20 cellular contexts compared by ENCODE assay signal in the genomic region with DNA sequence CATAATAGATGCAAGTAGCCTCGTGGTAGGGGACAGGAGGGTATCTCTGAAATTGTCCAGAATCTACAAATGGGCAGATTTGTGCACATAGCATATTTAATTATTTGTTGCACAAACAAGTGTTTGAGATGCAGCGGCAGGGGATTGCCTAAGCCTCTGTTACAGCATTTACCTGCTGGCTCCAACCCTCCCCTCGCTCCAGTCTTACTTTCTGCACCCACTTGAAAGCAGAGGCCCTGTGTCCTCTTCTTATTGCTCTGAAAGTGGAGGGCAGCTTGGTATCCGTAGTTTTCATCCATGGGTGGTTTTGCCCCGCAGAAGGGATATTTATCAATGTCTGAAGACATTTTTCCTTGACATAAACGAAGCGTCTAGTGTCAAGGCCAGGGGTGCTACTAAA.
DNase-seq lines count a peak whose midpoint lies in the region; ATAC-seq and TF ChIP-seq lines count a peak whose summit lies in the region.
"Had no signal": no experiment of that assay in that cellular context is flagged by ENCODE, and none has a peak within 500 bp of the region (broad histone marks: within the 10 kb centered on the region; RNA-seq: fewer than 3 reads in every experiment).

No MANE protein-coding gene starts in this region.

- H3K4me1 ChIP-seq in PC-9 (replicated peaks; ENCODE audit: insufficient read depth) (peaks cover 69% of the 10 kb centered on the region), duodenal mucosa (ENCODE audit: control insufficient read depth in 1 of 2, insufficient read depth in 2 of 2, low read length in 2 of 2) (peaks cover 53 to 55% of the 10 kb centered on the region in 2 donors), neutrophil (ENCODE audit: control insufficient read depth in 1 of 2, insufficient read depth in 1 of 2, low read depth in 1 of 2, low read length in 1 of 2) (peaks cover 11 to 18% of the 10 kb centered on the region in 2 experiments), GM23248 (ENCODE audit: insufficient read depth) (no peaks in the 10 kb centered on the region)

- POLR2A ChIA-PET in PC-9 (lab: Charles Lee; ENCODE audit: unreplicated experiment), result interaction anchor here (0.5 kb wide), 1 partner anchor 57 kb away, joined by 17 read pairs; no protein-coding TSS in a partner anchor

- ATAC-seq in HG03565 (IDR thresholded peaks at IDR 0.05; ENCODE audit: unreplicated experiment), result no peak
- ATAC-seq: SK-N-SH treated with all-trans-retinoic acid at 6 μM for 48 hours had no signal

- H3K79me2 ChIP-seq in PC-9 (ENCODE audit: low read depth) (0 out of 2 replicates have a peak, but pooled peaks cover 5% of the 10 kb centered on the region), GM23248 (ENCODE audit: insufficient read depth) (no peaks in the 10 kb centered on the region)

- no peak overlapping the region for H3K9ac ChIP-seq in duodenal mucosa (ENCODE audit: low read depth in 1 of 2, low read length in 2 of 2)
- no peak overlapping the region for H3K9ac ChIP-seq in GM23248

- H3K4me3 ChIP-seq in PC-9 (peak overlapping the region; percentile 17; the same call in 1 of the 2 replicates), duodenal mucosa (ENCODE audit: low read depth in 1 of 2, low read length in 2 of 2) (peak overlapping the region in 1 of 2 donors; percentile 18), neutrophil (ENCODE audit: low read depth in 1 of 2, low read length in 1 of 2) (no peak overlapping the region), GM23248 (no peak overlapping the region)

- DNase-seq in PC-9, result no peak
- DNase-seq in SIG-M5 (lab: John Stamatoyannopoulos, UW), result no peak
- DNase-seq in stimulated activated CD4-positive, alpha-beta T cell treated with anti-CD3 and anti-CD28 coated beads, Interleukin-4, amount 100 ng/mL, for 24 hours, result no peak
- DNase-seq in GM23248, result no peak
- DNase-seq: CD4-positive, alpha-beta memory T cell; H7; HFFc6; KBM-7; MM.1S; NCI-H1048; NCI-H1417 treated with DMSO at 0.1 percent for 48 hours; NCI-H187; NCI-H446; OCI-M1; RPMI8226; SHP77 had no signal

- H3K27me3 ChIP-seq in PC-9 (ENCODE audit: insufficient read depth, low read depth) (no peaks in the 10 kb centered on the region), duodenal mucosa (ENCODE audit: control insufficient read depth in 1 of 2, insufficient read depth in 2 of 2, low read length in 2 of 2) (no peaks in the 10 kb centered on the region), neutrophil (peaks cover 19% of the 10 kb centered on the region), GM23248 (replicated peaks; ENCODE audit: insufficient read depth) (no peaks in the 10 kb centered on the region)

- in situ Hi-C loops in GM23248 (cut with MboI), result loop anchor here (10.0 to 25.0 kb wide), 2 partner anchors 185 to 788 kb away; no protein-coding TSS in a partner anchor

- H3K9me3 ChIP-seq in PC-9 (ENCODE audit: insufficient read depth, low read depth) (no peaks in the 10 kb centered on the region; the same call in 1 of the 2 replicates), duodenal mucosa (ENCODE audit: control insufficient read depth in 1 of 2, low read length in 2 of 2) (no peaks in the 10 kb centered on the region), neutrophil (no peaks in the 10 kb centered on the region), GM23248 (ENCODE audit: low read depth) (no peaks in the 10 kb centered on the region)

- intact Hi-C loops in PC-9 (cut with micrococcal nuclease; ENCODE audit: unreplicated experiment), result loop anchor here (1.0 to 2.0 kb wide), 6 partner anchors 73 to 674 kb away; partner anchors contain the start of gene STK24

- H3K4me2 ChIP-seq in PC-9 (peak overlapping the region; percentile 69), GM23248 (ENCODE audit: unreplicated experiment) (no peak overlapping the region)

- H3K9me2 ChIP-seq in PC-9 (ENCODE audit: insufficient read depth) (no peaks in the 10 kb centered on the region), GM23248 (ENCODE audit: insufficient read depth) (no peaks in the 10 kb centered on the region)

- H4K20me1 ChIP-seq in PC-9 (ENCODE audit: insufficient read depth), result no peaks in the 10 kb centered on the region
- no peaks in the 10 kb centered on the region for H4K20me1 ChIP-seq in GM23248 (ENCODE audit: insufficient read depth)

- CTCF ChIA-PET in PC-9 (lab: Charles Lee), result interaction anchor here (0.9 kb wide), 1 partner anchor 23 kb away, joined by 3 read pairs; no protein-coding TSS in a partner anchor

- H3F3A ChIP-seq in PC-9 (ENCODE audit: insufficient read depth, low read depth), result peaks cover 53% of the 10 kb centered on the region
- no peaks in the 10 kb centered on the region for H3F3A ChIP-seq in GM23248 (ENCODE audit: insufficient read depth)

- 82 to 84% methylated on average over 7 of the region's 7 CpGs for WGBS in GM23248 (ENCODE audit: low coverage in 1 of 2, low lambda C conversion rate in 2 of 2, missing lambda C conversion rate in 2 of 2), 2 experiments

- no peak for TF ChIP-seq CTCF in PC-9 (conservative IDR thresholded peaks at IDR 0.05)
- no peak for TF ChIP-seq CTCF in neutrophil (IDR thresholded peaks at IDR 0.05)

- H3K27ac ChIP-seq in PC-9, result peak overlapping the region; percentile 84
- H3K27ac ChIP-seq in duodenal mucosa (ENCODE audit: low read depth, low read length), result peak overlapping the region; percentile 76
- H3K27ac ChIP-seq in neutrophil, result peak overlapping the region; percentile 78
- H3K27ac ChIP-seq in GM23248, result no peak overlapping the region

- H3K36me3 ChIP-seq in PC-9 (ENCODE audit: low read depth) (no peaks in the 10 kb centered on the region), duodenal mucosa (ENCODE audit: control insufficient read depth in 1 of 2, insufficient read depth in 2 of 2, low read length in 2 of 2) (no peaks in the 10 kb centered on the region), neutrophil (no peaks in the 10 kb centered on the region), GM23248 (ENCODE audit: low read depth) (no peaks in the 10 kb centered on the region)

- BruUV-seq in PC-9 (replicated peaks; lab: Mats Ljungman, UMichigan), result no TSS peak

- H2AFZ ChIP-seq in PC-9 (no peak overlapping the region), GM23248 (no peak overlapping the region)
